8 cellular contexts compared by ENCODE assay signal in the genomic region with DNA sequence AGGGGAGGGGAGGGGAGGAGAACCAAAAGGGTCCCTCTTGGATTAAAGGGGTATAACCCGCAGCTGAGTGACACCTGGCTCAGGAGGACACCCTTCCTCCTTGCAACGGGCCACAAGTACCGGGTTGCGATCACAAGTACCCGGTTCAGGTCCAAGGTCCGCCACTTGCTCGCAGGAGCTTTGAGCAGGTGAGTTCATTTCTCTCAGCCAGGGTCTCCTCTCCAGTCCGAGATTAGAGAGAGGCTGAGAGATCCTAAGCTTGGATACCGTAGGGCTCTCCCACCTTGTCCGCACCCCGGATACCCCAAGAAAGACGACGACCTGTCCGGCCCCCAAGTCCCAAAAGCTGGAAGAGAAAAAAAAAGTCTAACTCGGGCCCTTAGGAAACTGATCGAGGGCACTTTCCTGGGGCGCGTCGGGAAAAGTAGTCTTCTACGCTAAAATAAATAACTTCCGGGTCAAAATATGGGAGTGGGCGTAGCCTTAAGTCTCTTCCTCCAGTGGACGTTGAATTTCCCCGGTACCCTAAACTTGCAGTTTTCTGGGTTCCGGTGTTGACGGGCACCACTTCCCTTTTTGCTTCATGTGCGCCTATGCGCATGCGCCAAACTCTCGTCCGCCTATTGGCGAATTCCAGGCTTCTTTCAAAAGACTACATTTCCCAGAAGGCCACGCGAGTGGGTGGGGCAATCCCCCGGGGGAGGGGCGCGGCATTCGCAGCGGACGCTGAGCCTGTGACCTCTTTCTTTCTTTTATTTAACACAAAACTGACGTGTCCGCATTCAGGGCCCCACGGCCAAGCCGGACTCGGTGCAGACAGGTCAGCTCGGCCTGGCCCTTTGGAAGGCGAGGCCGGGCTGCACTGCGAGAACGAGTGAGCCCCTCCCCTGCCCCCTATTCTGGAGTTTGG. TPM values are rescaled to one million over a fixed set of nuclear protein-coding genes. Genes with fewer than 3 reads are reported as not detected.
DNase-seq lines count a peak whose midpoint lies in the region; ATAC-seq and TF ChIP-seq lines count a peak whose summit lies in the region.

No MANE protein-coding gene starts in this region.

- peaks cover 28% of the 10 kb centered on the region for H3K4me1 ChIP-seq in left ventricle myocardium inferior
- H3K4me1 ChIP-seq in upper lobe of right lung, result peaks cover 17% of the 10 kb centered on the region

- peak; percentile 74 for TF ChIP-seq POLR2A in GM15510 (IDR thresholded peaks at IDR 0.05; ENCODE audit: borderline replicate concordance, extremely low read depth, insufficient read length)

- DNase-seq in NCI-H146 treated with DMSO at 0.1 percent for 48 hours (lab: John Stamatoyannopoulos, UW; ENCODE audit: unreplicated experiment) (peak; percentile 99), T-helper 1 cell (peak; percentile 97 to 100 (median 98)), amygdala (lab: John Stamatoyannopoulos, UW) (peak; percentile 89 to 99 (median 96)), left ventricle myocardium inferior (peak; percentile 98), posterior vena cava (ENCODE audit: low spot score) (peak; percentile 100), upper lobe of right lung (peak; percentile 99)

- H3K36me3 ChIP-seq in left ventricle myocardium inferior (no peaks in the 10 kb centered on the region), upper lobe of right lung (no peaks in the 10 kb centered on the region)

- ATAC-seq in HG02884 (IDR thresholded peaks at IDR 0.05; ENCODE audit: unreplicated experiment) (peak; percentile 76), upper lobe of right lung (peak; percentile 94)

- peak overlapping the region; percentile 83 for H3K4me3 ChIP-seq in left ventricle myocardium inferior
- peak overlapping the region; percentile 91 for H3K4me3 ChIP-seq in upper lobe of right lung

- TF ChIP-seq CTCF in left ventricle myocardium inferior (IDR thresholded peaks at IDR 0.05; ENCODE audit: borderline replicate concordance) (no peak), upper lobe of right lung (IDR thresholded peaks at IDR 0.05) (no peak)

- no peaks in the 10 kb centered on the region for H3K9me3 ChIP-seq in left ventricle myocardium inferior (replicated peaks)
- no peaks in the 10 kb centered on the region for H3K9me3 ChIP-seq in upper lobe of right lung

- H3K27me3 ChIP-seq in left ventricle myocardium inferior (ENCODE audit: low read depth), result no peaks in the 10 kb centered on the region
- H3K27me3 ChIP-seq in upper lobe of right lung, result no peaks in the 10 kb centered on the region

- intact Hi-C loops in left ventricle myocardium inferior (cut with micrococcal nuclease), result no loop called here
- intact Hi-C loops in posterior vena cava (cut with DNase I), result loop anchor here in 1 of 2 donors (5.0 to 10.0 kb wide), 2 partner anchors 56 to 306 kb away; a partner anchor contains a TSS
- intact Hi-C loops in upper lobe of right lung (cut with DNase I), result no loop called here

- H3K27ac ChIP-seq in left ventricle myocardium inferior (replicated peaks) (peak overlapping the region; percentile 94), upper lobe of right lung (peak overlapping the region; percentile 93)

RNA-seq across cellular contexts. Expression of a gene that starts 4.4 kb away (rescaled TPM):
- total RNA-seq in left ventricle myocardium inferior (not detected), posterior vena cava (not detected), upper lobe of right lung (not detected)

RNA-seq across cellular contexts. Expression of a gene that starts 8.6 kb away (rescaled TPM):
- total RNA-seq in left ventricle myocardium inferior, result 8.1 TPM
- total RNA-seq in posterior vena cava, result 1 to 10 TPM; 1.0 to 1.4 TPM
- total RNA-seq in upper lobe of right lung, result 6.7 TPM

RNA-seq across cellular contexts. Expression of a gene that starts 9.4 kb away (rescaled TPM):
- 46.7 TPM for total RNA-seq in left ventricle myocardium inferior
- total RNA-seq in posterior vena cava, result 10 to 100 TPM; 22.7 to 23.6 TPM
- total RNA-seq in upper lobe of right lung, result 45.9 TPM

RNA-seq across cellular contexts. Expression of a gene that starts 19.3 kb away (rescaled TPM):
- total RNA-seq in left ventricle myocardium inferior, result 0.38 TPM
- under 1 TPM in 1 of 2 donors, not detected in 1; 0.74 TPM for total RNA-seq in posterior vena cava
- 10.0 TPM for total RNA-seq in upper lobe of right lung

RNA-seq across cellular contexts. Expression of a gene that starts 36.4 kb away (rescaled TPM):
- total RNA-seq in left ventricle myocardium inferior, result 465 TPM
- total RNA-seq in posterior vena cava, result 100 to 1,000 TPM; 101 to 103 TPM
- 85.7 TPM for total RNA-seq in upper lobe of right lung

Comparison
In these comparisons a context has a peak if more than half of its experiments do, and no peak if none do; other contexts are left out.
1. Peak in every context shown above with its lines: DNase-seq, ATAC-seq, H3K4me3 ChIP-seq and H3K27ac ChIP-seq.